Comparison of ENCODE assay signal across 18 cellular contexts in genomic region chr5:32159328-32160072, GRCh38. TPM values are rescaled to one million over a fixed set of nuclear protein-coding genes. Genes with fewer than 3 reads are reported as not detected.
DNase-seq lines count a peak whose midpoint lies in the region; ATAC-seq, FAIRE-seq and TF ChIP-seq lines count a peak whose summit lies in the region.
"Had no signal": no experiment of that assay in that cellular context is flagged by ENCODE, and none has a peak within 500 bp of the region (broad histone marks: within the 10 kb centered on the region; RNA-seq: fewer than 3 reads in every experiment).

No MANE protein-coding gene starts in this region.

- CTCF ChIA-PET in HEK293 (lab: Yijun Ruan, JAX) (no interaction called here), GM12878 (lab: Yijun Ruan, JAX) (no interaction called here)

- intact Hi-C loops in left ventricle myocardium superior (cut with micrococcal nuclease): no loop called here
- intact Hi-C loops in GM12878 (cut with micrococcal nuclease; ENCODE audit: unreplicated experiment): no loop called here
- intact Hi-C loops in sigmoid colon (cut with DNase I): no loop called here

- TF ChIP-seq EP300 in GM12878 (IDR thresholded peaks at IDR 0.05; ENCODE audit: borderline replicate concordance in 1 of 2, control insufficient read depth in 1 of 2, low read depth in 2 of 2, low read length in 2 of 2) (no peak), sigmoid colon (IDR thresholded peaks at IDR 0.05) (no peak)

- SMC1A ChIA-PET in GM12878 (lab: Charles Lee; ENCODE audit: uncharacterized antibody, unreplicated experiment): interaction anchor here (0.7 to 1.4 kb wide), 2 partner anchors 11 to 1514 kb away, joined by 3 to 4 read pairs; no protein-coding TSS in a partner anchor

- DNase-seq in left ventricle myocardium superior (no peak), right atrium auricular region (ENCODE audit: low spot score) (no peak), GM12878 (ENCODE audit: low read depth, low spot score) (no peak), sigmoid colon (no peak), DMS114 treated with DMSO at 0.1 percent for 48 hours (lab: John Stamatoyannopoulos, UW; ENCODE audit: unreplicated experiment) (no peak), WERI-Rb-1 (no peak)
- DNase-seq: ACHN, DND-41, NCI-H1105 treated with DMSO at 0.1 percent for 48 hours, NCI-H1694, NCI-H345, NCI-H526, SHP77 had no signal

- H3K9me3 ChIP-seq in right atrium auricular region (no peaks in the 10 kb centered on the region), HEK293 (ENCODE audit: control insufficient read depth, insufficient read depth, low read depth, low read length) (no peaks in the 10 kb centered on the region), GM12878 (replicated peaks; ENCODE audit: control insufficient read depth, insufficient read depth, low read length) (no peaks in the 10 kb centered on the region), sigmoid colon (no peaks in the 10 kb centered on the region), WERI-Rb-1 (ENCODE audit: severe bottlenecking) (no peaks in the 10 kb centered on the region)

- H3K36me3 ChIP-seq in right atrium auricular region (no peaks in the 10 kb centered on the region), HEK293 (ENCODE audit: control insufficient read depth in 2 of 2, insufficient read depth in 1 of 2, low read length in 2 of 2) (peaks cover 0 to 22% of the 10 kb centered on the region in 2 experiments; a peak in 1 of 3 replicates), GM12878 (ENCODE audit: control insufficient read depth in 2 of 2, insufficient read depth in 2 of 2, low read length in 1 of 2) (peaks cover 0 to 22% of the 10 kb centered on the region in 2 experiments; a peak in 2 of 4 replicates), sigmoid colon (peaks cover 0 to 4% (median 0%) of the 10 kb centered on the region in 4 donors), WERI-Rb-1 (peaks cover 42% of the 10 kb centered on the region)

- no peak overlapping the region; the same call in 1 of the 2 replicates for H3K9ac ChIP-seq in GM12878 (ENCODE audit: control insufficient read depth, insufficient read depth, low read length)

- TF ChIP-seq CTCF in right atrium auricular region (IDR thresholded peaks at IDR 0.05): no peak
- TF ChIP-seq CTCF in HEK293 (tag by site-specific recombination; IDR thresholded peaks at IDR 0.05): no peak
- no peak for TF ChIP-seq CTCF in GM12878 (IDR thresholded peaks at IDR 0.05 in 2 of 3, conservative IDR thresholded peaks at IDR 0.05 in 1 of 3; ENCODE audit: control insufficient read depth in 2 of 3, extremely low read depth in 1 of 3, insufficient read depth in 1 of 3, low read depth in 3 of 3, low read length in 3 of 3)
- no peak for TF ChIP-seq CTCF in sigmoid colon (IDR thresholded peaks at IDR 0.05)
- no peak for TF ChIP-seq CTCF in WERI-Rb-1 (IDR thresholded peaks at IDR 0.05; ENCODE audit: low read depth, low read length)

- H3K27ac ChIP-seq in right atrium auricular region: no peak overlapping the region
- no peak overlapping the region for H3K27ac ChIP-seq in HEK293 (ENCODE audit: extremely low read depth, low read depth, low read length)
- H3K27ac ChIP-seq in GM12878 (ENCODE audit: control insufficient read depth, insufficient read depth): no peak overlapping the region; the same call in 1 of the 2 replicates
- H3K27ac ChIP-seq in sigmoid colon: peak overlapping the region in 3 of 4 donors; percentile 20 to 55 (median 31)
- no peak overlapping the region for H3K27ac ChIP-seq in WERI-Rb-1
- H3K27ac ChIP-seq: SK-N-MC had no signal

- RAD21 ChIA-PET in GM12878 (lab: Charles Lee; ENCODE audit: unreplicated experiment): interaction anchor here (1.2 kb wide), 1 partner anchor 14 kb away, joined by 5 read pairs; no protein-coding TSS in a partner anchor

- H3K4me3 ChIP-seq in right atrium auricular region: no peak overlapping the region
- H3K4me3 ChIP-seq in HEK293 (ENCODE audit: low read depth, low read length): no peak overlapping the region
- H3K4me3 ChIP-seq in GM12878: no peak overlapping the region
- H3K4me3 ChIP-seq in sigmoid colon: no peak overlapping the region
- H3K4me3 ChIP-seq in WERI-Rb-1 (ENCODE audit: low read depth, low read length): no peak overlapping the region
- H3K4me3 ChIP-seq: GM23338, SK-N-MC had no signal

- H2AFZ ChIP-seq in GM12878 (ENCODE audit: control insufficient read depth, low read depth, low read length): no peak overlapping the region
- H2AFZ ChIP-seq: GM23338 had no signal

- H3K79me2 ChIP-seq in GM12878 (ENCODE audit: control insufficient read depth, insufficient read depth, low read length): peaks cover 85% of the 10 kb centered on the region

- 0% methylated on average over 2 of the region's 2 CpGs for WGBS in GM12878 (ENCODE audit: insufficient coverage, insufficient replicate concordance, low lambda C conversion rate, missing lambda C conversion rate)
- WGBS in sigmoid colon, 2 donors: 74 to 76% methylated on average over 2 of the region's 2 CpGs

- TF ChIP-seq POLR2A in GM12878 (IDR thresholded peaks at IDR 0.05; ENCODE audit: low read depth, low read length) (no peak), sigmoid colon (IDR thresholded peaks at IDR 0.05) (no peak)

- ATAC-seq in left ventricle myocardium superior (peak; percentile 22), GM12878 (peak; percentile 50), GM21381 (IDR thresholded peaks at IDR 0.05; ENCODE audit: unreplicated experiment) (no peak)

- H3K27me3 ChIP-seq in right atrium auricular region (no peaks in the 10 kb centered on the region), GM12878 (replicated peaks in 1 of 2; ENCODE audit: control insufficient read depth in 2 of 2, insufficient read depth in 2 of 2, low read length in 1 of 2) (no peaks in the 10 kb centered on the region), sigmoid colon (no peaks in the 10 kb centered on the region), WERI-Rb-1 (ENCODE audit: insufficient read depth, low read depth, severe bottlenecking) (no peaks in the 10 kb centered on the region)

- TF ChIP-seq RAD21 in GM12878 (IDR thresholded peaks at IDR 0.05; ENCODE audit: insufficient read depth, low read depth, low read length): no peak

- BruUV-seq in GM12878 (replicated peaks; lab: Mats Ljungman, UMichigan): no TSS peak

- 0 out of 2 replicates have a peak overlapping the region, but pooled peaks have one; percentile 7 for H3K4me2 ChIP-seq in GM12878 (ENCODE audit: control insufficient read depth, insufficient read depth)
- H3K4me2 ChIP-seq: GM23338 had no signal

- in situ Hi-C loops in GM12878 (cut with MboI): no loop called here

- H3K4me1 ChIP-seq in right atrium auricular region (peaks cover 0 to 38% of the 10 kb centered on the region in 2 donors), HEK293 (ENCODE audit: control insufficient read depth, insufficient read depth, low read length) (peaks cover 21% of the 10 kb centered on the region; the same call in 1 of the 2 replicates), GM12878 (ENCODE audit: control insufficient read depth, insufficient read depth, low read length) (peaks cover 34% of the 10 kb centered on the region), sigmoid colon (peaks cover 0 to 65% (median 64%) of the 10 kb centered on the region in 4 donors)

- FAIRE-seq in GM12878 (lab: Jason Lieb, UNC): no peak
- FAIRE-seq: RCC 7860 had no signal

- H4K20me1 ChIP-seq in GM12878 (ENCODE audit: control insufficient read depth, insufficient read depth): peaks cover 4% of the 10 kb centered on the region; the same call in 1 of the 2 replicates

- POLR2A ChIA-PET in HEK293 (lab: Yijun Ruan, JAX): interaction anchor here (1.3 kb wide), 1 partner anchor 15 kb away, joined by 3 read pairs; the partner anchor contains the start of gene GOLPH3
- POLR2A ChIA-PET in GM12878 (lab: Charles Lee): interaction anchor here (0.6 kb wide), 1 partner anchor 11 kb away, joined by 3 read pairs; no protein-coding TSS in a partner anchor

TF ChIP-seq in GM12878, 131 proteins besides CTCF, POLR2A, EP300 and RAD21:
- TF ChIP-seq IRF4 (IDR thresholded peaks at IDR 0.05; ENCODE audit: low read depth, low read length) (no peak), BMI1 (IDR thresholded peaks at IDR 0.05; ENCODE audit: borderline replicate concordance) (no peak), CBX5 (IDR thresholded peaks at IDR 0.05; ENCODE audit: low read depth) (no peak), KAT2A (conservative IDR thresholded peaks at IDR 0.05; ENCODE audit: control insufficient read depth, low read depth, low read length) (no peak), RAD51 (IDR thresholded peaks at IDR 0.05) (no peak), MYC (IDR thresholded peaks at IDR 0.05; ENCODE audit: insufficient read depth, insufficient read length, insufficient replicate concordance, low read length, severe bottlenecking) (no peak), SREBF2 (IDR thresholded peaks at IDR 0.05; ENCODE audit: low read length) (no peak), ASH2L (IDR thresholded peaks at IDR 0.05; ENCODE audit: borderline replicate concordance, low read depth) (no peak), TBL1XR1 (IDR thresholded peaks at IDR 0.05; ENCODE audit: low read depth, low read length) (no peak)

RNA-seq across cellular contexts. Expression of gene GOLPH3, which starts 14.6 kb away (rescaled TPM):
- total RNA-seq in left ventricle myocardium superior: 41.2 TPM
- total RNA-seq in right atrium auricular region: 10 to 100 TPM; 60.6 to 63.7 TPM
- 47.7 and 54.5 TPM in 2 replicates for total RNA-seq in GM12878 (2013; cell fraction: nucleolus; rRNA removed)
- 45.4 and 51.9 TPM in 2 replicates for total RNA-seq in GM12878 (2014; rRNA removed)
- 39.4 and 40.8 TPM in 2 replicates for total RNA-seq in GM12878 (2014; rRNA removed; fragmentation: Illumina TruSeq; extraction: Trizol)
- 62.4 and 67.2 TPM in 2 replicates for total RNA-seq in GM12878 (2021)
- 23.8 TPM for polyA plus RNA-seq in GM12878 (2011; ENCODE audit: low read depth)
- 40.9 and 48.4 TPM in 2 replicates for polyA plus RNA-seq in GM12878 (2011; rRNA removed)
- 22.2 and 24.9 TPM in 2 replicates for polyA plus RNA-seq in GM12878 (2011; cell fraction: cytosol; rRNA removed)
- 15.3 and 17.8 TPM in 2 replicates for polyA plus RNA-seq in GM12878 (2011; cell fraction: nucleus; rRNA removed)
- 36.4 and 37.1 TPM in 2 replicates for polyA plus RNA-seq in GM12878 (2012)
- 54.4 and 70.4 TPM in 2 replicates for polyA plus RNA-seq in GM12878 (2014; fragmentation: Illumina TruSeq; extraction: Trizol)
- polyA plus RNA-seq in GM12878 (2014; fragmentation: Nextera tagmentation; extraction: Ambion mirVana): 10 to 100 TPM; 14.0 to 28.5 TPM
- polyA plus RNA-seq in GM12878 (2014; rRNA removed): 34.1 and 35.2 TPM in 2 replicates
- 10 to 100 TPM; 74.8 to 79.7 TPM for polyA plus RNA-seq in GM12878 (2016; fragmentation: Nextera tagmentation; extraction: Ambion mirVana)
- polyA minus RNA-seq in GM12878 (2011; rRNA and poly(A)+ RNA removed): 40.7 and 46.6 TPM in 2 replicates
- polyA minus RNA-seq in GM12878 (2011; cell fraction: cytosol; rRNA and poly(A)+ RNA removed): 21.2 and 29.1 TPM in 2 replicates
- polyA minus RNA-seq in GM12878 (2011; cell fraction: nucleus; rRNA and poly(A)+ RNA removed): 16.0 and 27.4 TPM in 2 replicates
- total RNA-seq in sigmoid colon: 100 to 1,000 TPM; 170 to 247 (median 192) TPM
- 100 to 1,000 TPM in 1 of 3 donors, 10 to 100 TPM in 2; 63.6 to 127 (median 94.3) TPM for polyA plus RNA-seq in sigmoid colon

Comparison
In these comparisons a context has a peak if more than half of its experiments do, and no peak if none do; other contexts are left out.
1. H3K27ac ChIP-seq: peak in sigmoid colon (3 of 4); none in right atrium auricular region (0 of 2), HEK293 (single experiment), GM12878 (single experiment) and WERI-Rb-1 (single experiment).